ENCODE assay signal across 17 cellular contexts in the genomic region with DNA sequence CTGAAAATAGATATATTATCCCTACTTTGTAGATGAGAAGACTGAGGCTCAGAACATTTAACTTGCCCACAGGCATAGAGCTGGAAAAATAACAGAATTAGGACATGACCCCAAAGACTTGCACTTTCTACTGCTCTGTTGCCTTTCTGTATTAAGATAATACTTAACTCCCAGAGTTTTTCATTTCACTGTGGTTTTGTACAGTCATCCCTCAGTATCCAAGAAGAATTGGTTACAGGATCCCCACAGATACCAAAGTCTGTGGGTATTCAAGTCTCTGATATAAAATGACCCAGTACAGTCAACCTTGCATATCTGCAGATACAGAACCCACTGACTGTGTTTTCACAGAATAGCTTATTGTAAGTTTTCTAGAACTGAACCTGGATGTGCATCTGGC.
"Had no signal": no experiment of that assay in that cellular context is flagged by ENCODE, and none has a peak within 500 bp of the region (broad histone marks: within the 10 kb centered on the region; RNA-seq: fewer than 3 reads in every experiment).

No MANE protein-coding gene starts in this region.

- H3K27ac ChIP-seq: esophagus squamous epithelium, hepatocyte, neural progenitor cell, ovary, right atrium auricular region, stomach, thoracic aorta, transverse colon had no signal

- DNase-seq: effector memory CD8-positive, alpha-beta T cell; esophagus squamous epithelium; foreskin fibroblast; head of caudate nucleus; natural killer cell; nucleus accumbens; ovary; small intestine; stimulated activated CD4-positive, alpha-beta T cell treated with anti-CD3 and anti-CD28 coated beads, Interleukin-12 subunit alpha, Interleukin-12 subunit beta, amount 100 ng/mL, for 4 hours; stimulated activated naive CD4-positive, alpha-beta T cell; stomach; substantia nigra; transverse colon had no signal

- ATAC-seq: effector memory CD8-positive, alpha-beta T cell; natural killer cell had no signal

- H3K4me1 ChIP-seq: esophagus squamous epithelium, neural progenitor cell, right atrium auricular region, stomach, transverse colon had no signal

- H3K27me3 ChIP-seq: esophagus squamous epithelium, hepatocyte, neural progenitor cell, ovary, right atrium auricular region, stomach, transverse colon had no signal

- H3K4me3 ChIP-seq: esophagus squamous epithelium, hepatocyte, neural progenitor cell, ovary, right atrium auricular region, stomach, thoracic aorta, transverse colon had no signal
